In the genomic region with DNA sequence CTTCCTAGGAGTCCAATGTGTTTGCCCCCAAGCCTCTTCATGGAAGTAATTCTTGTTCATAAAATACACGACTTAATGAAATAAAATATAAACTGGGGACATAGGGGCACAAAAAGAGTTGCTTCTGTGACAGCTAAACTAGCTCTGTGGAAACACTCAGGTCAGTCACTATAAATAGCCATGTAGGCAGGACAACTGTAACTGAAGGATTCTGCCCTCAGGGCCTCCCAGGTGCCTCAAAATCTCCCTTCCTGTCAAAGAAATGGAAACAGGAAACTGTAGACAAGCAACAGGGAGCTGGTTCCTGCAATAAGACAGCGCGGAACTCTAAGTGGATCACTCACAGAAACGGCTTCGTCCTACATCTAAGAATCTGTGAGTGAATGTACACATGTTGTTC, we compare ENCODE assay signal across 16 cellular contexts.
DNase-seq lines count a peak whose midpoint lies in the region; ATAC-seq and TF ChIP-seq lines count a peak whose summit lies in the region.
"Had no signal": no experiment of that assay in that cellular context is flagged by ENCODE, and none has a peak within 500 bp of the region (broad histone marks: within the 10 kb centered on the region; RNA-seq: fewer than 3 reads in every experiment).

No MANE protein-coding gene starts in this region.

- H3K27me3 ChIP-seq in IMR-90 (ENCODE audit: control insufficient read depth, insufficient read depth, low read length) (no peaks in the 10 kb centered on the region), mesendoderm (ENCODE audit: insufficient read depth, low read length, poor library complexity) (no peaks in the 10 kb centered on the region), skeletal muscle tissue (ENCODE audit: control insufficient read depth in 3 of 3, insufficient read depth in 3 of 3, low read length in 3 of 3) (no peaks in the 10 kb centered on the region)
- H3K27me3 ChIP-seq: BLaER1 treated with 17β-estradiol and CSF1 and Interleukin-3, amounts not matched to agents 10 nM and 100 nM had no signal

- H3K4me1 ChIP-seq in IMR-90 (ENCODE audit: control insufficient read depth, insufficient read depth, low read length) (peaks cover 5% of the 10 kb centered on the region), mesendoderm (ENCODE audit: control insufficient read depth, low read depth, low read length) (no peaks in the 10 kb centered on the region), skeletal muscle tissue (ENCODE audit: control insufficient read depth in 3 of 3, insufficient read depth in 3 of 3, low read length in 3 of 3) (peaks cover 3 to 8% (median 4%) of the 10 kb centered on the region in 3 donors)

- H3K14ac ChIP-seq in IMR-90 (replicated peaks; ENCODE audit: low read depth, low read length): no peak overlapping the region; the same call in 1 of the 2 replicates

- TF ChIP-seq RAD21 in IMR-90 (IDR thresholded peaks at IDR 0.05; ENCODE audit: low read length): no peak

- no peaks in the 10 kb centered on the region for H3K79me2 ChIP-seq in mesendoderm (ENCODE audit: control insufficient read depth, insufficient read depth, low read length)

- H3K56ac ChIP-seq in IMR-90 (ENCODE audit: extremely low read depth, insufficient read depth, low read length) (no peak overlapping the region), mesendoderm (ENCODE audit: low read length) (no peak overlapping the region)

- ATAC-seq in IMR-90 (ENCODE audit: low read depth) (no peak), T-cell (replicated peaks in 1 of 4) (no peak)
- ATAC-seq: CD8-positive, alpha-beta T cell had no signal

- dilution Hi-C loops in IMR-90 (cut with HindIII; ENCODE audit: low sequenced_read_pairs, unreplicated experiment): no loop called here

- peak overlapping the region; percentile 86; the same call in 1 of the 2 replicates for H2AK5ac ChIP-seq in IMR-90 (ENCODE audit: low read depth, low read length)
- no peak overlapping the region for H2AK5ac ChIP-seq in mesendoderm (ENCODE audit: low read length)

- H3K23ac ChIP-seq in IMR-90 (ENCODE audit: low read depth, low read length): no peak overlapping the region
- no peak overlapping the region for H3K23ac ChIP-seq in mesendoderm (ENCODE audit: low read length)

- no peak overlapping the region for H2AFZ ChIP-seq in IMR-90 (replicated peaks; ENCODE audit: low read length, poor library complexity)

- no TSS peak for BruUV-seq in IMR-90 (replicated peaks; lab: Mats Ljungman, UMichigan)

- H3K18ac ChIP-seq in IMR-90 (ENCODE audit: low read depth, low read length) (0 out of 2 replicates have a peak overlapping the region, but pooled peaks have one; percentile 24), mesendoderm (ENCODE audit: low read length) (no peak overlapping the region)

- H2BK15ac ChIP-seq in IMR-90 (ENCODE audit: low read depth, low read length) (peak overlapping the region; percentile 0; the same call in 1 of the 3 replicates), mesendoderm (replicated peaks; ENCODE audit: low read depth) (no peak overlapping the region)

- H3K4me2 ChIP-seq in IMR-90 (ENCODE audit: low read depth, low read length) (no peak overlapping the region), mesendoderm (ENCODE audit: low read length) (no peak overlapping the region)
- H3K4me2 ChIP-seq: BLaER1 treated with 17β-estradiol and CSF1 and Interleukin-3, amounts not matched to agents 10 nM and 100 nM had no signal

- no peak overlapping the region for H3K27ac ChIP-seq in IMR-90 (ENCODE audit: insufficient read depth, low read length)
- no peak overlapping the region for H3K27ac ChIP-seq in mesendoderm (ENCODE audit: low read depth, low read length)
- H3K27ac ChIP-seq in skeletal muscle tissue (ENCODE audit: low read depth, low read length): peak overlapping the region; percentile 33
- H3K27ac ChIP-seq: BLaER1 treated with 17β-estradiol and CSF1 and Interleukin-3, amounts not matched to agents 10 nM and 100 nM had no signal

- H3K4me3 ChIP-seq in IMR-90 (ENCODE audit: insufficient read depth, low read depth, low read length): no peak overlapping the region
- no peak overlapping the region for H3K4me3 ChIP-seq in mesendoderm (ENCODE audit: low read length)
- no peak overlapping the region for H3K4me3 ChIP-seq in skeletal muscle tissue (ENCODE audit: low read length in 3 of 3)
- H3K4me3 ChIP-seq in lower leg skin (ENCODE audit: low read depth, poor library complexity, severe bottlenecking): no peak overlapping the region
- H3K4me3 ChIP-seq: BLaER1 treated with 17β-estradiol and CSF1 and Interleukin-3, amounts not matched to agents 10 nM and 100 nM; HAP-1 had no signal

- CTCF ChIA-PET in IMR-90 (lab: Yijun Ruan, JAX) (interaction anchor here (1.2 kb wide), 1 partner anchor 11 kb away, joined by 4 read pairs; no protein-coding TSS in a partner anchor), T-cell (lab: Charles Lee) (no interaction called here)

- H2AK9ac ChIP-seq in IMR-90 (replicated peaks; ENCODE audit: low read depth, low read length, poor library complexity): no peak overlapping the region

- H4K5ac ChIP-seq in IMR-90 (ENCODE audit: low read depth, low read length): no peak overlapping the region
- H4K5ac ChIP-seq in mesendoderm (ENCODE audit: low read length): no peak overlapping the region

- H3K27me3 Mint-ChIP-seq in T-cell: peaks cover 0 to 3% of the 10 kb centered on the region in 2 donors
- H3K27me3 Mint-ChIP-seq: B cell, IgD-negative memory B cell had no signal

- POLR2A ChIA-PET in IMR-90 (lab: Charles Lee; ENCODE audit: unreplicated experiment): no interaction called here
- POLR2A ChIA-PET in T-cell (lab: Charles Lee): no interaction called here

- peak overlapping the region; percentile 16; the same call in 1 of the 2 replicates for H2BK20ac ChIP-seq in IMR-90 (ENCODE audit: low read depth, low read length)

- H3K4me3 Mint-ChIP-seq in T-cell: no peak overlapping the region
- H3K4me3 Mint-ChIP-seq: B cell; CD8-positive, alpha-beta T cell; IgD-negative memory B cell had no signal

- no peaks in the 10 kb centered on the region for H3K9me3 ChIP-seq in IMR-90 (ENCODE audit: control insufficient read depth, insufficient read depth, low read length)
- H3K9me3 ChIP-seq in skeletal muscle tissue (ENCODE audit: control insufficient read depth in 3 of 3, low read length in 3 of 3): no peaks in the 10 kb centered on the region
- H3K9me3 ChIP-seq: BLaER1 treated with 17β-estradiol and CSF1 and Interleukin-3, amounts not matched to agents 10 nM and 100 nM; HAP-1 had no signal

- no peak overlapping the region for H4K8ac ChIP-seq in IMR-90 (ENCODE audit: low read depth in 2 of 2, low read length in 2 of 2)
- H4K8ac ChIP-seq in mesendoderm (ENCODE audit: low read depth, low read length): no peak overlapping the region

- no peak for TF ChIP-seq CTCF in IMR-90 (conservative IDR thresholded peaks at IDR 0.05; ENCODE audit: low read depth, low read length)
- TF ChIP-seq CTCF in lower leg skin (IDR thresholded peaks at IDR 0.05): no peak

- H2BK120ac ChIP-seq in IMR-90 (ENCODE audit: low read depth, low read length) (no peak overlapping the region), mesendoderm (ENCODE audit: low read depth, low read length) (no peak overlapping the region)

- no peaks in the 10 kb centered on the region for H4K20me1 ChIP-seq in IMR-90 (ENCODE audit: insufficient read depth, low read length)
- H4K20me1 ChIP-seq: BLaER1 treated with 17β-estradiol and CSF1 and Interleukin-3, amounts not matched to agents 10 nM and 100 nM had no signal

- H3K9ac ChIP-seq in IMR-90 (ENCODE audit: low read depth, low read length) (no peak overlapping the region), mesendoderm (ENCODE audit: low read length) (no peak overlapping the region), skeletal muscle tissue (ENCODE audit: low read depth in 1 of 3, low read length in 3 of 3) (no peak overlapping the region)
- H3K9ac ChIP-seq: BLaER1 treated with 17β-estradiol and CSF1 and Interleukin-3, amounts not matched to agents 10 nM and 100 nM had no signal

- H3K9me1 ChIP-seq in IMR-90 (ENCODE audit: insufficient read depth, low read length): 0 out of 2 replicates have a peak, but pooled peaks cover 2% of the 10 kb centered on the region

- H2BK5ac ChIP-seq in IMR-90 (ENCODE audit: low read depth, low read length, poor library complexity, severe bottlenecking) (peak overlapping the region; percentile 41), mesendoderm (ENCODE audit: low read length) (no peak overlapping the region)

- H3K4ac ChIP-seq in IMR-90 (ENCODE audit: low read depth, low read length) (0 out of 2 replicates have a peak overlapping the region, but pooled peaks have one; percentile 26), mesendoderm (ENCODE audit: low read depth, low read length) (peak overlapping the region; percentile 4)

- H3K79me1 ChIP-seq in IMR-90 (ENCODE audit: low read depth in 1 of 2, low read length in 2 of 2) (no peaks in the 10 kb centered on the region), mesendoderm (ENCODE audit: low read length) (no peaks in the 10 kb centered on the region)

- peaks cover 0 to 6% (median 0%) of the 10 kb centered on the region in 3 donors for H3K9me3 Mint-ChIP-seq in T-cell
- H3K9me3 Mint-ChIP-seq: CD8-positive, alpha-beta T cell; IgD-negative memory B cell had no signal

- WGBS in IMR-90 (ENCODE audit: extremely low coverage in 2 of 2, insufficient read length in 1 of 2), 2 experiments: no CpG with 5 or more reads among the region's 5 CpGs
- no CpG with 5 or more reads among the region's 5 CpGs for WGBS in mesendoderm (ENCODE audit: extremely low coverage, insufficient coverage, low lambda C conversion rate)
- WGBS in lower leg skin, 2 donors: 81 to 90% methylated on average over 5 of the region's 5 CpGs

- no peaks in the 10 kb centered on the region for H3K36me3 Mint-ChIP-seq in T-cell
- H3K36me3 Mint-ChIP-seq: CD8-positive, alpha-beta T cell; IgD-negative memory B cell had no signal

- DNase-seq in ELF-1 (ENCODE audit: low read depth, low spot score) (peak; percentile 36), IMR-90 (no peak), mesendoderm (no peak), T-cell (no peak), lower leg skin (ENCODE audit: low spot score in 2 of 2) (no peak)
- DNase-seq: Calu3; CD8-positive, alpha-beta T cell; DMS 273 treated with DMSO at 0.1 percent for 48 hours; DMS53; DND-41; EL had no signal

- H3K27ac Mint-ChIP-seq in T-cell: no peak overlapping the region
- H3K27ac Mint-ChIP-seq: B cell; CD8-positive, alpha-beta T cell; IgD-negative memory B cell had no signal

- intact Hi-C loops in IMR-90 (cut with micrococcal nuclease): no loop called here
- intact Hi-C loops in lower leg skin (cut with DNase I; ENCODE audit: low total_unique reads): no loop called here

- TF ChIP-seq POLR2A in IMR-90 (IDR thresholded peaks at IDR 0.05; ENCODE audit: low read depth, low read length) (no peak), lower leg skin (IDR thresholded peaks at IDR 0.05) (no peak)

- no peaks in the 10 kb centered on the region for H3K4me1 Mint-ChIP-seq in T-cell
- H3K4me1 Mint-ChIP-seq: B cell, IgD-negative memory B cell had no signal

- H3K36me3 ChIP-seq in IMR-90 (ENCODE audit: control insufficient read depth, insufficient read depth, low read length) (no peaks in the 10 kb centered on the region), mesendoderm (ENCODE audit: control insufficient read depth, insufficient read depth, low read length) (no peaks in the 10 kb centered on the region), skeletal muscle tissue (ENCODE audit: control insufficient read depth in 3 of 3, insufficient read depth in 3 of 3, low read length in 3 of 3) (no peaks in the 10 kb centered on the region)
- H3K36me3 ChIP-seq: BLaER1 treated with 17β-estradiol and CSF1 and Interleukin-3, amounts not matched to agents 10 nM and 100 nM; HAP-1 had no signal

- in situ Hi-C loops in IMR-90 (cut with MboI; ENCODE audit: low sequenced_read_pairs): no loop called here

- H4K91ac ChIP-seq in IMR-90 (ENCODE audit: insufficient read depth, low read depth, low read length): peak overlapping the region; percentile 23; the same call in 1 of the 2 replicates
